ENCODE assay signal across 28 cellular contexts in the genomic region with DNA sequence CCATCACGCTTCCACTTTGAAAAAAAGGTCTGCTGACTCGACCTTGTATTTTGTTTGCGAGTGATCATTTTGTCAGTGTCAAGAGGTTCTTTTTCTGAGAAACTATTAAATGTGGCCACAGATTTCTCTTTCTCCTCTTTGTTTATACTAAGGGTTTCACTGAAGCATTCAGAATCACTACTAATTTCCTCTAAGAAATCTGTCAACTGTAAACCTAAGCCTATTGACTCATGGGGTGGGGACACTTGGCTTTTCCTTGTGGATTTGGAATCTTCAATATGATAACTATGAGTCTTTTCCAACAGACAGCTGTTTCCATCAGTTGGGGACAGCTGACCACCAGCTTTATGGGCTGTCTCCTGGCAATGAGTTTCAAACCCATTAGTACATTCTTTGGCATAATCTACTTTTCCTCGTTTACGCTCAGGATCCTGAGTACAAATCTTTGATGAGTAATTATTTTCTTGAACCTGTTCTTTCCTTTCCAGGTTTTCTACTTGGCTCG.
"Had no signal": no experiment of that assay in that cellular context is flagged by ENCODE, and none has a peak within 500 bp of the region (broad histone marks: within the 10 kb centered on the region; RNA-seq: fewer than 3 reads in every experiment).

No MANE protein-coding gene starts in this region.

- H3K27ac Mint-ChIP-seq: activated naive CD4-positive, alpha-beta T cell treated with anti-CD3 and anti-CD28 coated beads, Interleukin-2, amount 50 U/mL, for 72 hours; activated T-cell treated with anti-CD3 and anti-CD28 coated beads, Interleukin-2, amount 50 U/mL, for 72 hours; nephron; stimulated activated effector memory CD8-positive, alpha-beta T cell treated with anti-CD3 and anti-CD28 coated beads, Interleukin-12 subunit alpha, Interleukin-12 subunit beta, amount 100 ng/mL, for 72 hours; stimulated activated naive CD8-positive, alpha-beta T cell treated with anti-CD3 and anti-CD28 coated beads, Interleukin-15, Interleukin-2, amounts not matched to agents 100 ng/mL and 50 ng/mL, for 24 hours had no signal

- H3K9me3 Mint-ChIP-seq: activated naive CD4-positive, alpha-beta T cell treated with anti-CD3 and anti-CD28 coated beads, Interleukin-2, amount 50 U/mL, for 72 hours; activated T-cell treated with anti-CD3 and anti-CD28 coated beads, Interleukin-2, amount 50 U/mL, for 72 hours; brain; stimulated activated effector memory CD8-positive, alpha-beta T cell treated with anti-CD3 and anti-CD28 coated beads, Interleukin-12 subunit alpha, Interleukin-12 subunit beta, amount 100 ng/mL, for 72 hours; stimulated activated naive CD8-positive, alpha-beta T cell treated with anti-CD3 and anti-CD28 coated beads, Interleukin-15, Interleukin-2, amounts not matched to agents 100 ng/mL and 50 ng/mL, for 24 hours had no signal

- H3K4me1 Mint-ChIP-seq: brain; nephron; stimulated activated effector memory CD8-positive, alpha-beta T cell treated with anti-CD3 and anti-CD28 coated beads, Interleukin-12 subunit alpha, Interleukin-12 subunit beta, amount 100 ng/mL, for 72 hours had no signal

- H3K27ac ChIP-seq: cardiac muscle cell, coronary artery, dorsolateral prefrontal cortex, left lung, lower lobe of right lung, right lobe of liver, skin epidermis, thoracic aorta, vagina, VCaP had no signal

- H3K4me3 ChIP-seq: cardiac muscle cell, coronary artery, dorsolateral prefrontal cortex, left lung, lower lobe of right lung, right lobe of liver, skin epidermis, thoracic aorta, vagina had no signal

- H3K27me3 ChIP-seq: cardiac muscle cell, left lung, right lobe of liver, vagina had no signal

- H3K4me3 Mint-ChIP-seq: activated T-cell treated with anti-CD3 and anti-CD28 coated beads, Interleukin-2, amount 50 U/mL, for 72 hours; brain; nephron; stimulated activated effector memory CD8-positive, alpha-beta T cell treated with anti-CD3 and anti-CD28 coated beads, Interleukin-12 subunit alpha, Interleukin-12 subunit beta, amount 100 ng/mL, for 72 hours; stimulated activated naive CD8-positive, alpha-beta T cell treated with anti-CD3 and anti-CD28 coated beads, Interleukin-15, Interleukin-2, amounts not matched to agents 100 ng/mL and 50 ng/mL, for 24 hours had no signal

- H3K9me3 ChIP-seq: left lung, lower lobe of right lung, right lobe of liver, thoracic aorta, vagina had no signal

- H3K36me3 ChIP-seq: left lung, lower lobe of right lung, right lobe of liver, thoracic aorta, vagina had no signal

- H3K4me1 ChIP-seq: left lung, lower lobe of right lung, right lobe of liver, vagina had no signal

- DNase-seq: activated CD4-positive, alpha-beta T cell treated with anti-CD3 and anti-CD28 coated beads for 4 hours; activated CD4-positive, alpha-beta T cell treated with anti-CD3 and anti-CD28 coated beads, Interleukin-2, amount 50 U/mL, for 4 hours; activated naive CD4-positive, alpha-beta T cell; activated T-cell treated with anti-CD3 and anti-CD28 coated beads for 4 hours; activated T-cell treated with anti-CD3 and anti-CD28 coated beads, Interleukin-2, amount 50 U/mL, for 72 hours; anterior cingulate cortex; dorsolateral prefrontal cortex; effector memory CD4-positive, alpha-beta T cell; erythroblast; kidney glomerular epithelial cell; left lung; lower lobe of right lung; mesendoderm; right lobe of liver; stimulated activated CD4-positive, alpha-beta T cell treated with anti-CD3 and anti-CD28 coated beads, Interleukin-12 subunit alpha, Interleukin-12 subunit beta, amount 100 ng/mL, for 4 hours; stimulated activated CD4-positive, alpha-beta T cell treated with anti-CD3 and anti-CD28 coated beads, Interleukin-4, amount 100 ng/mL, for 1 hour; trophoblast cell had no signal
